ENCODE assay signal across 1 cellular context in genomic region chr14:53984958-53985357, GRCh38. TPM values are rescaled to one million over a fixed set of nuclear protein-coding genes. Genes with fewer than 3 reads are reported as not detected.
"Had no signal": no experiment of that assay in that cellular context is flagged by ENCODE, and none has a peak within 500 bp of the region (broad histone marks: within the 10 kb centered on the region; RNA-seq: fewer than 3 reads in every experiment).

No MANE protein-coding gene starts in this region.

RNA-seq across cellular contexts. Expression of gene BMP4, which starts 28.3 kb away (rescaled TPM):
- polyA plus RNA-seq: IgD-negative memory B cell had no signal
